12 cellular contexts compared by ENCODE assay signal in the genomic region with DNA sequence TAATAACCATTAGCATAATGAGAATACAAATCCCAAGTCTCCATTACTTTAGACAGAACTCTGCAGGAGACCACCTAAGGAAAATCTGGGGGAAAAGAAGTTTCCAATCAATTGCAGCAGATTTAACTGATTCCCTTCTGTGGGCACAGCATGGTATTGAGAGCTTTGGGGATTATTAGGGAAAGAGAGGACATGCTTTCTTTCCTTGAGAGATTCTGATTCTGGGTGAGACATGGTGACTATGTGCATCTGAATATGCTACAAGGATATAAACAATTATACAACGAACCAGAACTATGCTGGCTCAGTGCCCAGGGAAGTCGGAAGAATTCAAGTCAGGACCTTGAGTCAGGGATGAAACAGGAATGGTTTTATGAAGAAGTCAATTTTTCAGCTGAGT.
A peak's percentile ranks its signal among the peaks of the same experiment; 100 is the strongest.
DNase-seq lines count a peak whose midpoint lies in the region; ATAC-seq and TF ChIP-seq lines count a peak whose summit lies in the region.
"Had no signal": no experiment of that assay in that cellular context is flagged by ENCODE, and none has a peak within 500 bp of the region (broad histone marks: within the 10 kb centered on the region; RNA-seq: fewer than 3 reads in every experiment).

No MANE protein-coding gene starts in this region.

- peak overlapping the region; percentile 82 for H3K9ac ChIP-seq in HUES6 (ENCODE audit: low read length)

- H3K4me3 ChIP-seq in A673 (ENCODE audit: low read depth, low read length, poor library complexity, severe bottlenecking) (no peak overlapping the region), HUES6 (ENCODE audit: low read depth, low read length) (peak overlapping the region; percentile 33; the same call in 1 of the 2 replicates), choroid plexus epithelial cell (ENCODE audit: low read depth, low read length) (no peak overlapping the region)

- H3K4me1 ChIP-seq in A673 (ENCODE audit: insufficient read depth, low read length, poor library complexity, severe bottlenecking) (peaks cover 7% of the 10 kb centered on the region), HUES6 (ENCODE audit: control insufficient read depth, insufficient read depth, low read length) (peaks cover 47% of the 10 kb centered on the region)

- CTCF ChIA-PET in A673 (lab: Charles Lee) = no interaction called here

- POLR2A ChIA-PET in A673 (lab: Charles Lee; ENCODE audit: low non-redundant PET) = no interaction called here

- no peak for TF ChIP-seq CTCF in A673 (conservative IDR thresholded peaks at IDR 0.05; ENCODE audit: low read depth, low read length)
- TF ChIP-seq CTCF in choroid plexus epithelial cell (conservative IDR thresholded peaks at IDR 0.05; ENCODE audit: low read depth, low read length) = no peak

- BruUV-seq in A673 (replicated peaks; lab: Mats Ljungman, UMichigan) = no TSS peak

- ATAC-seq in HG02759 (IDR thresholded peaks at IDR 0.05; ENCODE audit: unreplicated experiment) (no peak), HG03520 (IDR thresholded peaks at IDR 0.05; ENCODE audit: unreplicated experiment) (no peak), GM18870 (IDR thresholded peaks at IDR 0.05; ENCODE audit: unreplicated experiment) (no peak)

- H3K27me3 ChIP-seq in A673 (replicated peaks; ENCODE audit: insufficient read depth, low read depth, low read length, poor library complexity) (no peaks in the 10 kb centered on the region), HUES6 (ENCODE audit: control insufficient read depth, insufficient read depth, low read length) (no peaks in the 10 kb centered on the region)

- H3K36me3 ChIP-seq in A673 (ENCODE audit: insufficient read depth, low read length, poor library complexity, severe bottlenecking) = no peaks in the 10 kb centered on the region
- H3K36me3 ChIP-seq in HUES6 (ENCODE audit: control insufficient read depth, insufficient read depth, low read length) = peaks cover 13% of the 10 kb centered on the region

- peak; percentile 70 for DNase-seq in A673 (ENCODE audit: low spot score)
- peak; percentile 92 for DNase-seq in choroid plexus epithelial cell (ENCODE audit: low read depth)
- peak; percentile 14 for DNase-seq in kidney glomerular epithelial cell (lab: John Stamatoyannopoulos, UW)
- no peak for DNase-seq in NCI-H526 (lab: John Stamatoyannopoulos, UW)
- DNase-seq: activated CD4-positive, alpha-beta T cell treated with anti-CD3 and anti-CD28 coated beads for 48 hours; AML-193; NCI-H2081 treated with DMSO at 0.1 percent for 48 hours; SHP77 treated with DMSO at 0.1 percent for 48 hours had no signal

- intact Hi-C loops in A673 (cut with micrococcal nuclease; ENCODE audit: unreplicated experiment) = no loop called here

- H3K9me3 ChIP-seq in A673 (ENCODE audit: low read depth, low read length, poor library complexity, severe bottlenecking) = no peaks in the 10 kb centered on the region
- peaks cover 20% of the 10 kb centered on the region for H3K9me3 ChIP-seq in HUES6 (ENCODE audit: control insufficient read depth, insufficient read depth, low read depth, low read length)

- H3K27ac ChIP-seq in A673 (ENCODE audit: low read depth, low read length, poor library complexity, severe bottlenecking) = no peak overlapping the region
- peak overlapping the region; percentile 91 for H3K27ac ChIP-seq in HUES6 (ENCODE audit: low read depth, low read length)

Comparison
In these comparisons a context has a peak if more than half of its experiments do, and no peak if none do; other contexts are left out.
1. DNase-seq: peak in A673 (single experiment), choroid plexus epithelial cell (single experiment) and kidney glomerular epithelial cell (single experiment); none in NCI-H526 (0 of 2).